8 cellular contexts compared by ENCODE assay signal in genomic region chr19:1261863-1262686, GRCh38. TPM values are rescaled to one million over a fixed set of nuclear protein-coding genes. Genes with fewer than 3 reads are reported as not detected.
DNase-seq lines count a peak whose midpoint lies in the region; ATAC-seq and TF ChIP-seq lines count a peak whose summit lies in the region.

No MANE protein-coding gene starts in this region.

- TF ChIP-seq CTCF in RWPE1 (conservative IDR thresholded peaks at IDR 0.05; ENCODE audit: low read depth) (no peak), vagina (IDR thresholded peaks at IDR 0.05) (no peak)

- H3K4me1 ChIP-seq in vagina = peaks cover 86% of the 10 kb centered on the region

- peaks cover 0 to 13% of the 10 kb centered on the region in 2 donors for H3K36me3 ChIP-seq in vagina

- H3K9me3 ChIP-seq in vagina = no peaks in the 10 kb centered on the region

- DNase-seq in DMS 273 (lab: John Stamatoyannopoulos, UW; ENCODE audit: unreplicated experiment) (peak; percentile 71), DMS 273 treated with DMSO at 0.1 percent for 48 hours (lab: John Stamatoyannopoulos, UW) (no peak), RWPE1 (ENCODE audit: low spot score) (peak; percentile 60), mucosa of gallbladder (ENCODE audit: low spot score) (peak; percentile 78), vagina (ENCODE audit: extremely low spot score in 2 of 2) (no peak)
- DNase-seq in effector CD4-positive, alpha-beta T cell = peak; percentile 47

- H3K4me3 ChIP-seq in vagina = peak overlapping the region; percentile 72 to 79

- H3K27me3 ChIP-seq in vagina = no peaks in the 10 kb centered on the region

- intact Hi-C loops in vagina (cut with DNase I) = loop anchor here (1.0 kb wide), 1 partner anchor 10 kb away; no protein-coding TSS in a partner anchor

- no peak for ATAC-seq in GM19452 (IDR thresholded peaks at IDR 0.05; ENCODE audit: unreplicated experiment)
- ATAC-seq in HG03342 (IDR thresholded peaks at IDR 0.05; ENCODE audit: unreplicated experiment) = no peak

- CTCF ChIA-PET in RWPE1 (lab: Yijun Ruan, JAX) = interaction anchor here (0.6 to 10.3 kb wide), 2 partner anchors 17 to 161 kb away, joined by 3 to 116 read pairs; no protein-coding TSS in a partner anchor

- peak overlapping the region; percentile 100 for H3K27ac ChIP-seq in RWPE1
- peak overlapping the region; percentile 97 for H3K27ac ChIP-seq in vagina

- TF ChIP-seq POLR2A in vagina (IDR thresholded peaks at IDR 0.05) = no peak

- POLR2A ChIA-PET in RWPE1 (lab: Yijun Ruan, JAX; ENCODE audit: low non-redundant PET) = interaction anchor here (0.6 to 1.1 kb wide), 2 partner anchors 9 to 116 kb away, joined by 3 to 12 read pairs; no protein-coding TSS in a partner anchor

RNA-seq across cellular contexts. Expression of gene CIRBP, which starts 7.1 kb away (rescaled TPM):
- total RNA-seq in mucosa of gallbladder (382 TPM), vagina (192 TPM)

RNA-seq across cellular contexts. Expression of gene FAM174C, which starts 13.3 kb away (rescaled TPM):
- 57.6 TPM for total RNA-seq in mucosa of gallbladder
- total RNA-seq in vagina = 64.8 TPM

RNA-seq across cellular contexts. Expression of gene MIDN, which starts 13.7 kb away (rescaled TPM):
- total RNA-seq in mucosa of gallbladder (127 TPM), vagina (170 TPM)

RNA-seq across cellular contexts. Expression of gene ATP5F1D, which starts 20.5 kb away (rescaled TPM):
- total RNA-seq in mucosa of gallbladder (213 TPM), vagina (154 TPM)

RNA-seq across cellular contexts. Expression of gene EFNA2, which starts 23.6 kb away (rescaled TPM):
- total RNA-seq in mucosa of gallbladder (8.4 TPM), vagina (not detected)

Comparison
In these comparisons a context has a peak if more than half of its experiments do, and no peak if none do; other contexts are left out.
1. DNase-seq: peak in DMS 273 (single experiment), RWPE1 (single experiment), effector CD4-positive, alpha-beta T cell (single experiment) and mucosa of gallbladder (single experiment); none in DMS 273 treated with DMSO at 0.1 percent for 48 hours (single experiment) and vagina (0 of 2).